In genomic region chr10:38355997-38356926, GRCh38 we compare ENCODE assay signal across 8 cellular contexts.
A peak's percentile ranks its signal among the peaks of the same experiment; 100 is the strongest.
DNase-seq lines count a peak whose midpoint lies in the region; ATAC-seq and TF ChIP-seq lines count a peak whose summit lies in the region.
"Not testable (repeated sequence)": the region's sequence is repeated elsewhere in the genome, so short reads cannot be mapped to it uniquely, and the experiment has no call there.

No MANE protein-coding gene starts in this region.

- H3K9me3 Mint-ChIP-seq in activated naive CD4-positive, alpha-beta T cell treated with anti-CD3 and anti-CD28 coated beads, Interleukin-2, amount 10 ng/mL, durations not matched to agents 7 days and 5 days, result not testable (repeated sequence)

- 11 to 55% methylated on average over 4 to 5 of the region's 56 CpGs for WGBS in gastroesophageal sphincter (ENCODE audit: low coverage in 1 of 2), 2 donors

- not testable (repeated sequence) for H3K9me3 ChIP-seq in SK-N-MC (ENCODE audit: low read depth, low read length); gastroesophageal sphincter; subcutaneous abdominal adipose tissue (ENCODE audit: control insufficient read depth in 5 of 5, low read length in 5 of 5)

- TF ChIP-seq EP300 in gastroesophageal sphincter (IDR thresholded peaks at IDR 0.05), result not testable (repeated sequence)

- not testable (repeated sequence) for H3K36me3 ChIP-seq in GM06990 (ENCODE audit: control insufficient read depth, insufficient read depth, low read length); SK-N-MC (ENCODE audit: insufficient read depth, low read length); subcutaneous abdominal adipose tissue (ENCODE audit: control insufficient read depth in 5 of 5, insufficient read depth in 5 of 5, low read length in 5 of 5)
- peaks cover 0 to 21% of the 10 kb centered on the region in 2 donors for H3K36me3 ChIP-seq in gastroesophageal sphincter

- CTCF ChIA-PET in activated naive CD4-positive, alpha-beta T cell treated with anti-CD3 and anti-CD28 coated beads, Interleukin-2, amount 10 ng/mL, durations not matched to agents 7 days and 5 days (lab: Charles Lee), result not testable (repeated sequence)

- ATAC-seq in HG02571 (IDR thresholded peaks at IDR 0.05; ENCODE audit: unreplicated experiment) (peak; percentile 99), gastroesophageal sphincter (peak; percentile 100)

- not testable (repeated sequence) for H3K9ac ChIP-seq in SK-N-MC (ENCODE audit: insufficient read length)
- H3K9ac ChIP-seq in subcutaneous abdominal adipose tissue (ENCODE audit: low read length in 5 of 5), result peak overlapping the region in 3 of 5 donors; percentile 45 to 74 (median 46)

- H3K4me1 Mint-ChIP-seq in activated naive CD4-positive, alpha-beta T cell treated with anti-CD3 and anti-CD28 coated beads, Interleukin-2, amount 10 ng/mL, durations not matched to agents 7 days and 5 days, result peaks cover 13% of the 10 kb centered on the region

- H3K27me3 Mint-ChIP-seq in activated naive CD4-positive, alpha-beta T cell treated with anti-CD3 and anti-CD28 coated beads, Interleukin-2, amount 10 ng/mL, durations not matched to agents 7 days and 5 days, result not testable (repeated sequence)

- TF ChIP-seq CTCF in GM06990 (IDR thresholded peaks at IDR 0.05; ENCODE audit: insufficient read depth, low read length, poor library complexity, severe bottlenecking); gastroesophageal sphincter (IDR thresholded peaks at IDR 0.05): not testable (repeated sequence)

- H3K27me3 ChIP-seq in GM06990 (replicated peaks; ENCODE audit: control insufficient read depth, insufficient read depth, low read length); gastroesophageal sphincter; subcutaneous abdominal adipose tissue (ENCODE audit: control insufficient read depth in 5 of 5, insufficient read depth in 4 of 5, low read length in 5 of 5): not testable (repeated sequence)

- peak overlapping the region; percentile 91 for H3K4me3 Mint-ChIP-seq in activated naive CD4-positive, alpha-beta T cell treated with anti-CD3 and anti-CD28 coated beads, Interleukin-2, amount 10 ng/mL, durations not matched to agents 7 days and 5 days

- DNase-seq in GM06990 (ENCODE audit: extremely low read depth, insufficient read length) (peak; percentile 78), MV-4-11 (lab: John Stamatoyannopoulos, UW) (peak; percentile 57), occipital lobe (lab: John Stamatoyannopoulos, UW) (peak; percentile 74)
- not testable (repeated sequence) for DNase-seq in SK-N-MC (ENCODE audit: low read depth, low spot score)
- DNase-seq in activated naive CD4-positive, alpha-beta T cell treated with anti-CD3 and anti-CD28 coated beads, Interleukin-2, amount 10 ng/mL, durations not matched to agents 7 days and 5 days, result peak; percentile 91

- not testable (repeated sequence) for H3K4me1 ChIP-seq in gastroesophageal sphincter; subcutaneous abdominal adipose tissue (ENCODE audit: control insufficient read depth in 5 of 5, insufficient read depth in 5 of 5, low read length in 5 of 5)

- peak overlapping the region; percentile 64 for H3K4me3 ChIP-seq in GM06990 (replicated peaks; ENCODE audit: low read depth, low read length)
- H3K4me3 ChIP-seq in SK-N-MC, result peak overlapping the region; percentile 58
- peak overlapping the region; percentile 54 to 64 for H3K4me3 ChIP-seq in gastroesophageal sphincter
- H3K4me3 ChIP-seq in subcutaneous abdominal adipose tissue (ENCODE audit: low read depth in 1 of 5, low read length in 5 of 5), result peak overlapping the region; percentile 62 to 75 (median 68)

- not testable (repeated sequence) for H3K27ac ChIP-seq in SK-N-MC
- H3K27ac ChIP-seq in gastroesophageal sphincter (peak overlapping the region; percentile 72 to 98 (median 88)), subcutaneous abdominal adipose tissue (ENCODE audit: low read depth, low read length) (peak overlapping the region; percentile 84)

- peak in 1 of 2 donors; percentile 53 for TF ChIP-seq POLR2A in gastroesophageal sphincter (IDR thresholded peaks at IDR 0.05)

- H3K27ac Mint-ChIP-seq in activated naive CD4-positive, alpha-beta T cell treated with anti-CD3 and anti-CD28 coated beads, Interleukin-2, amount 10 ng/mL, durations not matched to agents 7 days and 5 days, result peak overlapping the region; percentile 98

- peaks cover 12% of the 10 kb centered on the region for H3K36me3 Mint-ChIP-seq in activated naive CD4-positive, alpha-beta T cell treated with anti-CD3 and anti-CD28 coated beads, Interleukin-2, amount 10 ng/mL, durations not matched to agents 7 days and 5 days
